ENCODE assay signal across 9 cellular contexts in genomic region chr17:78924481-78925151, GRCh38. TPM values are rescaled to one million over a fixed set of nuclear protein-coding genes. Genes with fewer than 3 reads are reported as not detected.
DNase-seq lines count a peak whose midpoint lies in the region; FAIRE-seq and TF ChIP-seq lines count a peak whose summit lies in the region.
"Had no signal": no experiment of that assay in that cellular context is flagged by ENCODE, and none has a peak within 500 bp of the region (broad histone marks: within the 10 kb centered on the region; RNA-seq: fewer than 3 reads in every experiment).

No MANE protein-coding gene starts in this region.

- no peak for DNase-seq in HL-60 (ENCODE audit: low read depth in 1 of 2, low spot score in 1 of 2)
- DNase-seq in astrocyte of the hippocampus (ENCODE audit: low read depth, low spot score) = peak; percentile 81
- DNase-seq in kidney epithelial cell (ENCODE audit: low read depth) = no peak
- no peak for DNase-seq in testis
- DNase-seq in GM12892 (ENCODE audit: insufficient read length) = no peak
- DNase-seq in HTR-8/SVneo (ENCODE audit: insufficient read length, low spot score) = no peak
- DNase-seq in kidney glomerular epithelial cell (lab: John Stamatoyannopoulos, UW) = no peak

- H3K9me3 ChIP-seq in testis = no peaks in the 10 kb centered on the region

- H2AFZ ChIP-seq in ACC112 (ENCODE audit: low read length, unreplicated experiment) = peak overlapping the region; percentile 44

- WGBS in testis, 2 donors = 0 to 1% methylated on average over 18 to 25 of the region's 64 CpGs

- TF ChIP-seq CTCF in HL-60 (IDR thresholded peaks at IDR 0.05; ENCODE audit: insufficient read depth, low read length) = no peak
- no peak for TF ChIP-seq CTCF in kidney epithelial cell (IDR thresholded peaks at IDR 0.05; ENCODE audit: insufficient read depth, low read length, poor library complexity, severe bottlenecking)
- no peak for TF ChIP-seq CTCF in testis (IDR thresholded peaks at IDR 0.05)

- H3K27ac ChIP-seq in ACC112 (ENCODE audit: low read depth, low read length) (no peak overlapping the region), HL-60 (replicated peaks) (peak overlapping the region; percentile 56), testis (peak overlapping the region; percentile 89 to 98)

- intact Hi-C loops in testis (cut with DNase I; ENCODE audit: low total_unique reads) = loop anchor here (5.0 kb wide), 1 partner anchor 42 kb away; no protein-coding TSS in a partner anchor

- H3K4me3 ChIP-seq in ACC112 (ENCODE audit: low read depth, low read length) (peak overlapping the region; percentile 87), HL-60 (replicated peaks; ENCODE audit: insufficient read depth, low read length) (peak overlapping the region; percentile 48), kidney epithelial cell (ENCODE audit: low read depth, low read length) (peak overlapping the region; percentile 51), testis (peak overlapping the region; percentile 70 to 89)

- peaks cover 19% of the 10 kb centered on the region for H3K4me1 ChIP-seq in ACC112 (ENCODE audit: control insufficient read depth, insufficient read depth, low read length, unreplicated experiment)
- H3K4me1 ChIP-seq in testis = peaks cover 48% of the 10 kb centered on the region

- FAIRE-seq in GM12892 (lab: Jason Lieb, UNC) (no peak), HTR-8/SVneo (lab: Jason Lieb, UNC) (no peak)
- FAIRE-seq: GM18507 had no signal

- no peak for TF ChIP-seq POLR2A in testis (IDR thresholded peaks at IDR 0.05)
- no peak for TF ChIP-seq POLR2A in GM12892 (IDR thresholded peaks at IDR 0.05; ENCODE audit: low read depth, low read length)

- H3K79me2 ChIP-seq in ACC112 (ENCODE audit: control insufficient read depth, insufficient read depth, low read length, unreplicated experiment) = peaks cover 51% of the 10 kb centered on the region

- H3K27me3 ChIP-seq in ACC112 (ENCODE audit: insufficient read depth, low read length) (no peaks in the 10 kb centered on the region), HL-60 (ENCODE audit: insufficient read depth, poor library complexity, severe bottlenecking) (no peaks in the 10 kb centered on the region), kidney epithelial cell (ENCODE audit: control insufficient read depth, insufficient read depth, low read length) (no peaks in the 10 kb centered on the region), testis (no peaks in the 10 kb centered on the region)

- H3K36me3 ChIP-seq in ACC112 (ENCODE audit: insufficient read depth, low read length) = no peaks in the 10 kb centered on the region
- H3K36me3 ChIP-seq in kidney epithelial cell (ENCODE audit: control insufficient read depth, insufficient read depth, low read length) = no peaks in the 10 kb centered on the region
- H3K36me3 ChIP-seq in testis (ENCODE audit: low read depth, missing control alignments) = no peaks in the 10 kb centered on the region

RNA-seq across cellular contexts. Expression of gene TIMP2, which starts 0.6 kb away (rescaled TPM):
- total RNA-seq in kidney epithelial cell (130 and 145 TPM in 2 replicates), testis (100 to 1,000 TPM; 262 to 482 TPM)
- polyA plus RNA-seq in testis (ENCODE audit: insufficient read depth, low read depth, low replicate concordance) = 465 TPM
- polyA plus RNA-seq in GM12892 (2012; ENCODE audit: missing spikeins) = not detected

RNA-seq across cellular contexts. Expression of gene CEP295NL, which starts 21.6 kb away (rescaled TPM):
- total RNA-seq in kidney epithelial cell = 0.63 and 1.8 TPM in 2 replicates
- 10 to 100 TPM; 32.3 to 77.1 TPM for total RNA-seq in testis
- 100 TPM for polyA plus RNA-seq in testis (ENCODE audit: insufficient read depth, low read depth, low replicate concordance)
- polyA plus RNA-seq in GM12892 (2012; ENCODE audit: missing spikeins) = not detected

RNA-seq across cellular contexts. Expression of gene LGALS3BP, which starts 55.1 kb away (rescaled TPM):
- total RNA-seq in kidney epithelial cell (283 and 378 TPM in 2 replicates), testis (100 to 1,000 TPM; 498 to 845 TPM)
- 328 TPM for polyA plus RNA-seq in testis (ENCODE audit: insufficient read depth, low read depth, low replicate concordance)
- 0.70 TPM for polyA plus RNA-seq in GM12892 (2012; ENCODE audit: missing spikeins)

Comparison
In these comparisons a context has a peak if more than half of its experiments do, and no peak if none do; other contexts are left out.
1. RNA of gene CEP295NL, which starts 21.6 kb away (total RNA-seq): 32.3 to 77.1 TPM in testis; 0.63 to 1.8 TPM in kidney epithelial cell; every median in the first group is over 10 times any median in the second.
2. Peak in every context shown above with its lines, with median percentiles within 50 percentile points of each other: H3K4me3 ChIP-seq.